In the genomic region with DNA sequence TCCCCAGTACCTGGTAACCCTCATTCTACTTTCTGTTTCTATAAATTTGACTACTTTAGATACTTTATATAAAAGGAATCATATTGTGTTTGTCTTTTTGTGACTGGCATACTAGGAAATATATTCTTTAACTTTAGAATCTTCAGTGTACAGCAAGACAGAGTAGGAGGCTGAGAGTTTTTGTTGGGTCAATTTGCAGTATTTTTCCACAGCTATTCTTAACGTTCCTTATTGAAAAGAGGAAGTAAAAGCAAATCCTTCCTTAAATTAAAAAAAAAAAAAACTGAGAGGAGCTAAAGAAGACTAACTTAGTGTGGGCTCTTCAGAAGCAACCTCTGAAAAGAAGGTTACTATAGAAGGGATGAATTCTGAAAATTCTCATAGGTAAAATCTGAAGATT, we compare ENCODE assay signal across 2 cellular contexts.
TF ChIP-seq lines count a peak whose summit lies in the region.

No MANE protein-coding gene starts in this region.

TF ChIP-seq in SK-N-SH, 30 proteins besides CTCF, POLR2A, EP300 and RAD21:
- TF ChIP-seq SMC3 (IDR thresholded peaks at IDR 0.05; ENCODE audit: low read depth, low read length) (no peak), FOXJ3 (CRISPR knock-in tag; IDR thresholded peaks at IDR 0.05) (no peak), MEF2A (IDR thresholded peaks at IDR 0.05; ENCODE audit: borderline replicate concordance, low read depth) (no peak)
- TF ChIP-seq, protein P1, sequence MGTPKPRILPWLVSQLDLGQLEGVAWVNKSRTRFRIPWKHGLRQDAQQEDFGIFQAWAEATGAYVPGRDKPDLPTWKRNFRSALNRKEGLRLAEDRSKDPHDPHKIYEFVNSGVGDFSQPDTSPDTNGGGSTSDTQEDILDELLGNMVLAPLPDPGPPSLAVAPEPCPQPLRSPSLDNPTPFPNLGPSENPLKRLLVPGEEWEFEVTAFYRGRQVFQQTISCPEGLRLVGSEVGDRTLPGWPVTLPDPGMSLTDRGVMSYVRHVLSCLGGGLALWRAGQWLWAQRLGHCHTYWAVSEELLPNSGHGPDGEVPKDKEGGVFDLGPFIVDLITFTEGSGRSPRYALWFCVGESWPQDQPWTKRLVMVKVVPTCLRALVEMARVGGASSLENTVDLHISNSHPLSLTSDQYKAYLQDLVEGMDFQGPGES (IDR thresholded peaks at IDR 0.05; ENCODE audit: low read depth, low read length), result no peak
- TF ChIP-seq, protein P2, sequence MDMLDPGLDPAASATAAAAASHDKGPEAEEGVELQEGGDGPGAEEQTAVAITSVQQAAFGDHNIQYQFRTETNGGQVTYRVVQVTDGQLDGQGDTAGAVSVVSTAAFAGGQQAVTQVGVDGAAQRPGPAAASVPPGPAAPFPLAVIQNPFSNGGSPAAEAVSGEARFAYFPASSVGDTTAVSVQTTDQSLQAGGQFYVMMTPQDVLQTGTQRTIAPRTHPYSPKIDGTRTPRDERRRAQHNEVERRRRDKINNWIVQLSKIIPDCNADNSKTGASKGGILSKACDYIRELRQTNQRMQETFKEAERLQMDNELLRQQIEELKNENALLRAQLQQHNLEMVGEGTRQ (IDR thresholded peaks at IDR 0.05; ENCODE audit: borderline replicate concordance, low read depth, low read length), result no peak
- TF ChIP-seq, protein P3, sequence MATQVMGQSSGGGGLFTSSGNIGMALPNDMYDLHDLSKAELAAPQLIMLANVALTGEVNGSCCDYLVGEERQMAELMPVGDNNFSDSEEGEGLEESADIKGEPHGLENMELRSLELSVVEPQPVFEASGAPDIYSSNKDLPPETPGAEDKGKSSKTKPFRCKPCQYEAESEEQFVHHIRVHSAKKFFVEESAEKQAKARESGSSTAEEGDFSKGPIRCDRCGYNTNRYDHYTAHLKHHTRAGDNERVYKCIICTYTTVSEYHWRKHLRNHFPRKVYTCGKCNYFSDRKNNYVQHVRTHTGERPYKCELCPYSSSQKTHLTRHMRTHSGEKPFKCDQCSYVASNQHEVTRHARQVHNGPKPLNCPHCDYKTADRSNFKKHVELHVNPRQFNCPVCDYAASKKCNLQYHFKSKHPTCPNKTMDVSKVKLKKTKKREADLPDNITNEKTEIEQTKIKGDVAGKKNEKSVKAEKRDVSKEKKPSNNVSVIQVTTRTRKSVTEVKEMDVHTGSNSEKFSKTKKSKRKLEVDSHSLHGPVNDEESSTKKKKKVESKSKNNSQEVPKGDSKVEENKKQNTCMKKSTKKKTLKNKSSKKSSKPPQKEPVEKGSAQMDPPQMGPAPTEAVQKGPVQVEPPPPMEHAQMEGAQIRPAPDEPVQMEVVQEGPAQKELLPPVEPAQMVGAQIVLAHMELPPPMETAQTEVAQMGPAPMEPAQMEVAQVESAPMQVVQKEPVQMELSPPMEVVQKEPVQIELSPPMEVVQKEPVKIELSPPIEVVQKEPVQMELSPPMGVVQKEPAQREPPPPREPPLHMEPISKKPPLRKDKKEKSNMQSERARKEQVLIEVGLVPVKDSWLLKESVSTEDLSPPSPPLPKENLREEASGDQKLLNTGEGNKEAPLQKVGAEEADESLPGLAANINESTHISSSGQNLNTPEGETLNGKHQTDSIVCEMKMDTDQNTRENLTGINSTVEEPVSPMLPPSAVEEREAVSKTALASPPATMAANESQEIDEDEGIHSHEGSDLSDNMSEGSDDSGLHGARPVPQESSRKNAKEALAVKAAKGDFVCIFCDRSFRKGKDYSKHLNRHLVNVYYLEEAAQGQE (IDR thresholded peaks at IDR 0.05; ENCODE audit: low read depth, low read length), result no peak

TF ChIP-seq in SK-N-SH treated with all-trans-retinoic acid at 6 μM for 48 hours, 23 proteins besides CTCF, POLR2A, EP300 and RAD21 (continued from another document):
- TF ChIP-seq ZNF8 (CRISPR knock-in tag; IDR thresholded peaks at IDR 0.05) (no peak), ZC3H10 (CRISPR knock-in tag; IDR thresholded peaks at IDR 0.05) (no peak), OSR1 (CRISPR knock-in tag; IDR thresholded peaks at IDR 0.05) (no peak), RARB (CRISPR knock-in tag; IDR thresholded peaks at IDR 0.05) (no peak), ISL1 (CRISPR knock-in tag; IDR thresholded peaks at IDR 0.05) (no peak), ZNF70 (CRISPR knock-in tag; IDR thresholded peaks at IDR 0.05) (no peak), SNAI2 (CRISPR knock-in tag; IDR thresholded peaks at IDR 0.05) (no peak), TCF4 (CRISPR knock-in tag; IDR thresholded peaks at IDR 0.05; ENCODE audit: borderline replicate concordance) (no peak), ZFP30 (CRISPR knock-in tag; IDR thresholded peaks at IDR 0.05) (no peak), GLIS3 (CRISPR knock-in tag; IDR thresholded peaks at IDR 0.05) (no peak)
- TF ChIP-seq, protein P4, sequence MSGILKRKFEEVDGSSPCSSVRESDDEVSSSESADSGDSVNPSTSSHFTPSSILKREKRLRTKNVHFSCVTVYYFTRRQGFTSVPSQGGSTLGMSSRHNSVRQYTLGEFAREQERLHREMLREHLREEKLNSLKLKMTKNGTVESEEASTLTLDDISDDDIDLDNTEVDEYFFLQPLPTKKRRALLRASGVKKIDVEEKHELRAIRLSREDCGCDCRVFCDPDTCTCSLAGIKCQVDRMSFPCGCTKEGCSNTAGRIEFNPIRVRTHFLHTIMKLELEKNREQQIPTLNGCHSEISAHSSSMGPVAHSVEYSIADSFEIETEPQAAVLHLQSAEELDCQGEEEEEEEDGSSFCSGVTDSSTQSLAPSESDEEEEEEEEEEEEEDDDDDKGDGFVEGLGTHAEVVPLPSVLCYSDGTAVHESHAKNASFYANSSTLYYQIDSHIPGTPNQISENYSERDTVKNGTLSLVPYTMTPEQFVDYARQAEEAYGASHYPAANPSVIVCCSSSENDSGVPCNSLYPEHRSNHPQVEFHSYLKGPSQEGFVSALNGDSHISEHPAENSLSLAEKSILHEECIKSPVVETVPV (CRISPR knock-in tag; IDR thresholded peaks at IDR 0.05), result no peak
- TF ChIP-seq, protein P5, sequence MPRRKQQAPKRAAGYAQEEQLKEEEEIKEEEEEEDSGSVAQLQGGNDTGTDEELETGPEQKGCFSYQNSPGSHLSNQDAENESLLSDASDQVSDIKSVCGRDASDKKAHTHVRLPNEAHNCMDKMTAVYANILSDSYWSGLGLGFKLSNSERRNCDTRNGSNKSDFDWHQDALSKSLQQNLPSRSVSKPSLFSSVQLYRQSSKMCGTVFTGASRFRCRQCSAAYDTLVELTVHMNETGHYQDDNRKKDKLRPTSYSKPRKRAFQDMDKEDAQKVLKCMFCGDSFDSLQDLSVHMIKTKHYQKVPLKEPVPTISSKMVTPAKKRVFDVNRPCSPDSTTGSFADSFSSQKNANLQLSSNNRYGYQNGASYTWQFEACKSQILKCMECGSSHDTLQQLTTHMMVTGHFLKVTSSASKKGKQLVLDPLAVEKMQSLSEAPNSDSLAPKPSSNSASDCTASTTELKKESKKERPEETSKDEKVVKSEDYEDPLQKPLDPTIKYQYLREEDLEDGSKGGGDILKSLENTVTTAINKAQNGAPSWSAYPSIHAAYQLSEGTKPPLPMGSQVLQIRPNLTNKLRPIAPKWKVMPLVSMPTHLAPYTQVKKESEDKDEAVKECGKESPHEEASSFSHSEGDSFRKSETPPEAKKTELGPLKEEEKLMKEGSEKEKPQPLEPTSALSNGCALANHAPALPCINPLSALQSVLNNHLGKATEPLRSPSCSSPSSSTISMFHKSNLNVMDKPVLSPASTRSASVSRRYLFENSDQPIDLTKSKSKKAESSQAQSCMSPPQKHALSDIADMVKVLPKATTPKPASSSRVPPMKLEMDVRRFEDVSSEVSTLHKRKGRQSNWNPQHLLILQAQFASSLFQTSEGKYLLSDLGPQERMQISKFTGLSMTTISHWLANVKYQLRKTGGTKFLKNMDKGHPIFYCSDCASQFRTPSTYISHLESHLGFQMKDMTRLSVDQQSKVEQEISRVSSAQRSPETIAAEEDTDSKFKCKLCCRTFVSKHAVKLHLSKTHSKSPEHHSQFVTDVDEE (CRISPR knock-in tag; IDR thresholded peaks at IDR 0.05), result no peak
- TF ChIP-seq, protein P6, sequence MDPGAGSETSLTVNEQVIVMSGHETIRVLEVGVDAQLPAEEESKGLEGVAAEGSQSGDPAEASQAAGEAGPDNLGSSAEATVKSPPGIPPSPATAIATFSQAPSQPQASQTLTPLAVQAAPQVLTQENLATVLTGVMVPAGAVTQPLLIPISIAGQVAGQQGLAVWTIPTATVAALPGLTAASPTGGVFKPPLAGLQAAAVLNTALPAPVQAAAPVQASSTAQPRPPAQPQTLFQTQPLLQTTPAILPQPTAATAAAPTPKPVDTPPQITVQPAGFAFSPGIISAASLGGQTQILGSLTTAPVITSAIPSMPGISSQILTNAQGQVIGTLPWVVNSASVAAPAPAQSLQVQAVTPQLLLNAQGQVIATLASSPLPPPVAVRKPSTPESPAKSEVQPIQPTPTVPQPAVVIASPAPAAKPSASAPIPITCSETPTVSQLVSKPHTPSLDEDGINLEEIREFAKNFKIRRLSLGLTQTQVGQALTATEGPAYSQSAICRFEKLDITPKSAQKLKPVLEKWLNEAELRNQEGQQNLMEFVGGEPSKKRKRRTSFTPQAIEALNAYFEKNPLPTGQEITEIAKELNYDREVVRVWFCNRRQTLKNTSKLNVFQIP (CRISPR knock-in tag; IDR thresholded peaks at IDR 0.05; ENCODE audit: borderline replicate concordance, low read depth), result no peak
- TF ChIP-seq, protein P7, sequence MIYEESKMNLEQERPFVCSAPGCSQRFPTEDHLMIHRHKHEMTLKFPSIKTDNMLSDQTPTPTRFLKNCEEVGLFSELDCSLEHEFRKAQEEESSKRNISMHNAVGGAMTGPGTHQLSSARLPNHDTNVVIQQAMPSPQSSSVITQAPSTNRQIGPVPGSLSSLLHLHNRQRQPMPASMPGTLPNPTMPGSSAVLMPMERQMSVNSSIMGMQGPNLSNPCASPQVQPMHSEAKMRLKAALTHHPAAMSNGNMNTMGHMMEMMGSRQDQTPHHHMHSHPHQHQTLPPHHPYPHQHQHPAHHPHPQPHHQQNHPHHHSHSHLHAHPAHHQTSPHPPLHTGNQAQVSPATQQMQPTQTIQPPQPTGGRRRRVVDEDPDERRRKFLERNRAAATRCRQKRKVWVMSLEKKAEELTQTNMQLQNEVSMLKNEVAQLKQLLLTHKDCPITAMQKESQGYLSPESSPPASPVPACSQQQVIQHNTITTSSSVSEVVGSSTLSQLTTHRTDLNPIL (CRISPR knock-in tag; IDR thresholded peaks at IDR 0.05; ENCODE audit: low read depth), result no peak
TF ChIP-seq in SK-N-SH treated with all-trans-retinoic acid at 6 μM for 48 hours: peak in this region for 0.
